Comparison of ENCODE assay signal across 14 cellular contexts in the genomic region with DNA sequence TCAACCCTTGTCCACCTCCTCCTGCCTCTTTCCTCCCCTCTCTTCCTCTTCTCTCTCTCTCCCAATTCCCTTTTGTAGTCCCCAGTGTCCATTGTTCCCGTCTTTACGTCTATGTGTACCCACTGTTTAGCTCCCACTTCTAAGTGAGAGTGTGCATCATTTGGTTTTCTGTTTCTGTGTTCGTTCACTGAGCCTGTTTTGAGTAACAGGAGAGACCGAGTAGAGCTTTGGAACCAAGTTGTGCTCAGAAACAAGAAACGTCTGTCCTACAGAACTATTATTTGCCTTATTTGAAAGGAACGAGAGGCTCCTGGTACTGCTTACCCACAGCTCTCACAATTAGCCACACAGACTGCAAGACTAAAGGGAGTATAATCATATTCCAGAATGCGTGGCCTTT.
"Had no signal": no experiment of that assay in that cellular context is flagged by ENCODE, and none has a peak within 500 bp of the region (broad histone marks: within the 10 kb centered on the region; RNA-seq: fewer than 3 reads in every experiment).

No MANE protein-coding gene starts in this region.

- H3K9me3 ChIP-seq: colonic mucosa, prostate gland, spleen, transverse colon had no signal

- H3K36me3 ChIP-seq: colonic mucosa, prostate gland, spleen, transverse colon had no signal

- H3K27ac ChIP-seq: colonic mucosa, prostate gland, spleen, transverse colon had no signal

- DNase-seq: activated CD4-positive, alpha-beta T cell treated with anti-CD3 and anti-CD28 coated beads for 1 hour; activated CD4-positive, alpha-beta T cell treated with anti-CD3 and anti-CD28 coated beads, Interleukin-2, amount 50 U/mL, for 4 hours; activated CD8-positive, alpha-beta memory T cell treated with anti-CD3 and anti-CD28 coated beads, Interleukin-2, amount 10 ng/mL, durations not matched to agents 7 days and 5 days; activated naive CD4-positive, alpha-beta T cell treated with anti-CD3 and anti-CD28 coated beads, Interleukin-2, amount 10 ng/mL, durations not matched to agents 7 days and 5 days; activated T-cell treated with anti-CD3 and anti-CD28 coated beads, Interleukin-2, amount 50 U/mL, for 24 hours; colonic mucosa; effector memory CD4-positive, alpha-beta T cell; naive thymus-derived CD8-positive, alpha-beta T cell; spleen; stimulated activated CD4-positive, alpha-beta T cell treated with anti-CD3 and anti-CD28 coated beads, Interleukin-1b, Interleukin-23, amount 100 ng/mL, for 48 hours; transverse colon had no signal

- ATAC-seq: activated CD8-positive, alpha-beta memory T cell treated with anti-CD3 and anti-CD28 coated beads, Interleukin-2, amount 10 ng/mL, durations not matched to agents 7 days and 5 days; left lobe of liver; naive thymus-derived CD8-positive, alpha-beta T cell; sciatic nerve had no signal

- H3K27me3 ChIP-seq: colonic mucosa, spleen, transverse colon had no signal

- H3K4me3 ChIP-seq: colonic mucosa, prostate gland, spleen, transverse colon had no signal

- H3K4me1 ChIP-seq: colonic mucosa, prostate gland, spleen had no signal
